In genomic region chr6:80105972-80106417, GRCh38 we compare ENCODE assay signal across 8 cellular contexts. TPM values are rescaled to one million over a fixed set of nuclear protein-coding genes. Genes with fewer than 3 reads are reported as not detected.
A peak's percentile ranks its signal among the peaks of the same experiment; 100 is the strongest.
DNase-seq lines count a peak whose midpoint lies in the region; ATAC-seq, FAIRE-seq and TF ChIP-seq lines count a peak whose summit lies in the region.

No MANE protein-coding gene starts in this region.

- intact Hi-C loops in endothelial cell of umbilical vein (cut with micrococcal nuclease): loop anchor here (2.0 to 5.0 kb wide), 2 partner anchors 77 to 99 kb away; no protein-coding TSS in a partner anchor

- H3K79me2 ChIP-seq in Loucy (ENCODE audit: insufficient read depth, low read length): peaks cover 13% of the 10 kb centered on the region
- no peaks in the 10 kb centered on the region for H3K79me2 ChIP-seq in endothelial cell of umbilical vein (ENCODE audit: control insufficient read depth, insufficient read depth, low read length)

- ATAC-seq in GM19351 (IDR thresholded peaks at IDR 0.05; ENCODE audit: unreplicated experiment): peak; percentile 13

- H3K9me3 ChIP-seq in Loucy (ENCODE audit: insufficient read depth, low read depth, low read length): no peaks in the 10 kb centered on the region
- no peaks in the 10 kb centered on the region for H3K9me3 ChIP-seq in endothelial cell of umbilical vein (replicated peaks; ENCODE audit: control insufficient read depth, insufficient read depth, low read length)

- H3K4me3 ChIP-seq in Loucy (ENCODE audit: low read length, poor library complexity, severe bottlenecking): peak overlapping the region; percentile 96
- H3K4me3 ChIP-seq in endothelial cell of umbilical vein (replicated peaks in 1 of 3; ENCODE audit: insufficient read depth in 1 of 3, low read depth in 1 of 3, low read length in 3 of 3): peak overlapping the region; percentile 63 to 90 (median 66)
- peak overlapping the region; percentile 50 for H3K4me3 ChIP-seq in retinal pigment epithelial cell (ENCODE audit: low read length)

- FAIRE-seq in endothelial cell of umbilical vein (lab: Jason Lieb, UNC) (no peak), GM12892 (lab: Jason Lieb, UNC) (no peak)

- no peaks in the 10 kb centered on the region for H3F3A ChIP-seq in Loucy (ENCODE audit: low read depth)

- no peaks in the 10 kb centered on the region for H3K9me1 ChIP-seq in endothelial cell of umbilical vein (replicated peaks; ENCODE audit: control insufficient read depth, extremely low read depth, insufficient read depth, low read length)

- CTCF ChIA-PET in endothelial cell of umbilical vein (lab: Charles Lee): interaction anchor here (0.6 to 1.4 kb wide), 16 partner anchors 8 to 418 kb away, joined by 3 to 5 read pairs (median 3); no protein-coding TSS in a partner anchor

- BruUV-seq in endothelial cell of umbilical vein (replicated peaks; lab: Mats Ljungman, UMichigan): no TSS peak

- H3K9ac ChIP-seq in Loucy (ENCODE audit: low read depth, low read length, poor library complexity, severe bottlenecking) (peak overlapping the region; percentile 66), endothelial cell of umbilical vein (replicated peaks; ENCODE audit: extremely low read depth, insufficient read depth, low read length) (peak overlapping the region; percentile 62)

- H2AFZ ChIP-seq in Loucy (ENCODE audit: low read length) (peak overlapping the region; percentile 95), endothelial cell of umbilical vein (ENCODE audit: low read depth, low read length) (peak overlapping the region; percentile 96)

- peak overlapping the region; percentile 77 for H3K4me2 ChIP-seq in Loucy (ENCODE audit: low read depth, low read length, poor library complexity, severe bottlenecking)
- H3K4me2 ChIP-seq in endothelial cell of umbilical vein (ENCODE audit: insufficient read depth, low read length): peak overlapping the region; percentile 99

- TF ChIP-seq CTCF in 22Rv1 (IDR thresholded peaks at IDR 0.05) (no peak), Loucy (conservative IDR thresholded peaks at IDR 0.05; ENCODE audit: low read length) (no peak), endothelial cell of umbilical vein (IDR thresholded peaks at IDR 0.05; ENCODE audit: extremely low read depth in 1 of 2, insufficient read depth in 1 of 2, low read depth in 1 of 2, low read length in 2 of 2) (no peak), retinal pigment epithelial cell (conservative IDR thresholded peaks at IDR 0.05; ENCODE audit: low read depth, low read length) (no peak)

- H3K27me3 ChIP-seq in Loucy (ENCODE audit: insufficient read depth, low read length, poor library complexity, severe bottlenecking) (no peaks in the 10 kb centered on the region), endothelial cell of umbilical vein (ENCODE audit: control insufficient read depth in 2 of 2, insufficient read depth in 2 of 2, low read length in 2 of 2) (peaks cover 0 to 4% of the 10 kb centered on the region in 2 experiments)

- peak overlapping the region; percentile 76 for H3K27ac ChIP-seq in 22Rv1
- H3K27ac ChIP-seq in endothelial cell of umbilical vein (ENCODE audit: insufficient read depth, low read depth, low read length): no peak overlapping the region

- H3K9me2 ChIP-seq in Loucy (replicated peaks; ENCODE audit: low read depth, low read length): no peaks in the 10 kb centered on the region

- peaks cover 28% of the 10 kb centered on the region for H3K4me1 ChIP-seq in Loucy (ENCODE audit: insufficient read depth, low read length, poor library complexity, severe bottlenecking)
- H3K4me1 ChIP-seq in endothelial cell of umbilical vein (ENCODE audit: control insufficient read depth, extremely low read depth, insufficient read depth, low read length): peaks cover 3% of the 10 kb centered on the region

- no peaks in the 10 kb centered on the region for H3K36me3 ChIP-seq in Loucy (ENCODE audit: insufficient read depth, low read length)
- no peaks in the 10 kb centered on the region for H3K36me3 ChIP-seq in endothelial cell of umbilical vein (ENCODE audit: control insufficient read depth in 2 of 2, extremely low read depth in 1 of 2, insufficient read depth in 2 of 2, low read length in 2 of 2)

- dilution Hi-C loops in endothelial cell of umbilical vein (cut with MboI; ENCODE audit: extremely low pct_ligation_motif_present, low sequenced_read_pairs): no loop called here

- TF ChIP-seq POLR2A in endothelial cell of umbilical vein (IDR thresholded peaks at IDR 0.05; ENCODE audit: low read depth, low read length) (peak; percentile 86), GM12892 (IDR thresholded peaks at IDR 0.05; ENCODE audit: low read depth, low read length) (no peak; the same call in 1 of the 2 replicates)

- H4K20me1 ChIP-seq in Loucy (ENCODE audit: insufficient read depth, low read length, poor library complexity, severe bottlenecking) (no peaks in the 10 kb centered on the region), endothelial cell of umbilical vein (replicated peaks; ENCODE audit: control insufficient read depth, extremely low read depth, insufficient read depth, low read length) (no peaks in the 10 kb centered on the region)

- DNase-seq in endothelial cell of umbilical vein (ENCODE audit: low read depth, low spot score): no peak
- no peak for DNase-seq in retinal pigment epithelial cell (ENCODE audit: low read depth)
- DNase-seq in GM12892 (ENCODE audit: insufficient read length): no peak
- DNase-seq in GM19238 (ENCODE audit: insufficient read length, low spot score): no peak
- DNase-seq in NCI-H1105 (lab: John Stamatoyannopoulos, UW): no peak

- POLR2A ChIA-PET in endothelial cell of umbilical vein (lab: Charles Lee): interaction anchor here (0.6 to 1.0 kb wide), 5 partner anchors 12 to 192 kb away, joined by 3 to 5 read pairs (median 4); no protein-coding TSS in a partner anchor

TF ChIP-seq in endothelial cell of umbilical vein, 7 proteins besides CTCF, POLR2A, EP300 and RAD21:
- TF ChIP-seq MYC (IDR thresholded peaks at IDR 0.05; ENCODE audit: low read depth, low read length): no peak
- TF ChIP-seq JUN (IDR thresholded peaks at IDR 0.05; ENCODE audit: borderline replicate concordance, insufficient read depth, insufficient read length, low read depth): no peak
- TF ChIP-seq GATA2 (IDR thresholded peaks at IDR 0.05; ENCODE audit: insufficient read depth, insufficient read length, low read depth, low read length): no peak
- no peak for TF ChIP-seq EZH2 (IDR thresholded peaks at IDR 0.05; ENCODE audit: borderline replicate concordance, low read depth, low read length, severe bottlenecking)
- no peak for TF ChIP-seq MAX (IDR thresholded peaks at IDR 0.05; ENCODE audit: insufficient read depth, insufficient read length)
- no peak for TF ChIP-seq POLR2AphosphoS5 (IDR thresholded peaks at IDR 0.05; ENCODE audit: insufficient read depth, low read depth, low read length)
- TF ChIP-seq FOS (IDR thresholded peaks at IDR 0.05; ENCODE audit: borderline replicate concordance, insufficient read depth, low read length): no peak

RNA-seq across cellular contexts. Expression of gene BCKDHB, which starts 0.5 kb away (rescaled TPM):
- total RNA-seq in endothelial cell of umbilical vein: 11.5 and 12.2 TPM in 2 replicates
- polyA plus RNA-seq in endothelial cell of umbilical vein: 4.2 and 5.6 TPM in 2 replicates
- 5.5 and 6.1 TPM in 2 replicates for polyA plus RNA-seq in endothelial cell of umbilical vein (2011; cell fraction: cytosol; rRNA removed)
- polyA plus RNA-seq in endothelial cell of umbilical vein (2011; cell fraction: nucleus; rRNA removed): 6.1 and 8.7 TPM in 2 replicates
- 6.4 and 9.0 TPM in 2 replicates for polyA plus RNA-seq in endothelial cell of umbilical vein (2012)
- polyA minus RNA-seq in endothelial cell of umbilical vein: 8.2 and 9.5 TPM in 2 replicates
- polyA minus RNA-seq in endothelial cell of umbilical vein (2011; cell fraction: cytosol; rRNA and poly(A)+ RNA removed): 2.9 TPM
- polyA minus RNA-seq in endothelial cell of umbilical vein (2011; cell fraction: nucleus; rRNA and poly(A)+ RNA removed): 21.9 and 27.6 TPM in 2 replicates
- polyA plus RNA-seq in GM12892 (2012; ENCODE audit: missing spikeins): 27.7 TPM
